Comparison of ENCODE assay signal across 23 cellular contexts in the genomic region with DNA sequence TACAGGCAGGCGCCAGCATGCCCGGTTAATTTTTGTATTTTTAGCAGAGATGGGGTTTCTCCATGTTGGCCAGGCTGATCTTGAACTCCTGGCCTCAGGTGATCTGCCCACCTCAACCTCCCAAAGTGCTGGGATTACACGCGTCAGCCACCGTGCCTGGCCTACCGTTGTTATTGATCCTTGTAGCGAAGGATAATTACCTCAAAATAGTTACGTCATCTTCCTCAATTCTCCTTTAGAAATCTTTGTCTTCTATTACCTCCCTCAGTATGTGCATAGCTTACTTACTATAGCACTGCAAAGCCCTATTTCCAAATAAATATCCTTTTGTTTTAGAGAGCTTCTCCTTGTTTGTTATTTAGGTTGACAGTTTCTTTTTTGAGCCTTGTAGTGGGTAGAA. TPM values are rescaled to one million over a fixed set of nuclear protein-coding genes. Genes with fewer than 3 reads are reported as not detected.
A peak's percentile ranks its signal among the peaks of the same experiment; 100 is the strongest.
DNase-seq lines count a peak whose midpoint lies in the region; ATAC-seq and TF ChIP-seq lines count a peak whose summit lies in the region.
"Had no signal": no experiment of that assay in that cellular context is flagged by ENCODE, and none has a peak within 500 bp of the region (broad histone marks: within the 10 kb centered on the region; RNA-seq: fewer than 3 reads in every experiment).

No MANE protein-coding gene starts in this region.

- POLR2A ChIA-PET in CD8-positive, alpha-beta T cell (lab: Charles Lee), result no interaction called here

- H3K27ac Mint-ChIP-seq in mesothelial cell of epicardium, result peak overlapping the region; percentile 9
- no peak overlapping the region for H3K27ac Mint-ChIP-seq in CD8-positive, alpha-beta T cell
- H3K27ac Mint-ChIP-seq: CD4-positive, CD25-positive, alpha-beta regulatory T cell had no signal

- H3K9ac ChIP-seq in BLaER1, result no peak overlapping the region
- H3K9ac ChIP-seq: KMS-11, SK-N-SH had no signal

- DNase-seq in mesothelial cell of epicardium (ENCODE audit: low spot score in 2 of 2, unreplicated experiment in 2 of 2) (no peak), upper lobe of right lung (no peak), AG08396 (ENCODE audit: low spot score) (no peak), ureter (ENCODE audit: low spot score) (no peak)
- DNase-seq in CD8-positive, alpha-beta T cell, result no peak
- DNase-seq: BE2C; CD4-positive, CD25-positive, alpha-beta regulatory T cell; EL; GDM1; GOT3; IMR-90; NCI-H1048; NCI-H1694; NCI-H524 treated with DMSO at 0.1 percent for 48 hours; PC-3; SK-N-SH; SW 1271 had no signal

- H3K36me3 ChIP-seq in BLaER1 (no peaks in the 10 kb centered on the region), DOHH2 (ENCODE audit: control insufficient read depth, low read length) (no peaks in the 10 kb centered on the region), upper lobe of right lung (no peaks in the 10 kb centered on the region)
- no peaks in the 10 kb centered on the region for H3K36me3 ChIP-seq in CD8-positive, alpha-beta T cell (ENCODE audit: insufficient read depth, low read length)
- H3K36me3 ChIP-seq: BE2C, HAP-1 had no signal

- H3K36me3 Mint-ChIP-seq in mesothelial cell of epicardium, result no peaks in the 10 kb centered on the region
- no peaks in the 10 kb centered on the region for H3K36me3 Mint-ChIP-seq in CD8-positive, alpha-beta T cell
- H3K36me3 Mint-ChIP-seq: CD4-positive, CD25-positive, alpha-beta regulatory T cell had no signal

- H3K27ac ChIP-seq in BLaER1 (no peak overlapping the region), DOHH2 (ENCODE audit: low read depth, low read length) (peak overlapping the region; percentile 95), upper lobe of right lung (peak overlapping the region; percentile 90)
- no peak overlapping the region for H3K27ac ChIP-seq in CD8-positive, alpha-beta T cell (ENCODE audit: low read depth, low read length)
- H3K27ac ChIP-seq: KMS-11 had no signal

- peaks cover 23% of the 10 kb centered on the region for H3F3A ChIP-seq in DOHH2 (ENCODE audit: control insufficient read depth, insufficient read depth)

- no peaks in the 10 kb centered on the region for H3K9me2 ChIP-seq in DOHH2 (replicated peaks; ENCODE audit: control insufficient read depth, low read length)
- H3K9me2 ChIP-seq: SK-N-SH had no signal

- H3K4me1 ChIP-seq in BLaER1 (peaks cover 78% of the 10 kb centered on the region), DOHH2 (ENCODE audit: control insufficient read depth, low read length) (peaks cover 78% of the 10 kb centered on the region), upper lobe of right lung (peaks cover 41% of the 10 kb centered on the region)
- H3K4me1 ChIP-seq in CD8-positive, alpha-beta T cell (ENCODE audit: insufficient read depth, low read length), result peaks cover 5% of the 10 kb centered on the region
- H3K4me1 ChIP-seq: HAP-1 had no signal

- no peak overlapping the region for H3K4me3 Mint-ChIP-seq in mesothelial cell of epicardium
- no peak overlapping the region for H3K4me3 Mint-ChIP-seq in CD8-positive, alpha-beta T cell
- H3K4me3 Mint-ChIP-seq: CD4-positive, CD25-positive, alpha-beta regulatory T cell had no signal

- H3K27me3 ChIP-seq in BLaER1 (no peaks in the 10 kb centered on the region), DOHH2 (ENCODE audit: control insufficient read depth, low read length) (no peaks in the 10 kb centered on the region), upper lobe of right lung (no peaks in the 10 kb centered on the region)
- H3K27me3 ChIP-seq in CD8-positive, alpha-beta T cell (ENCODE audit: insufficient read depth, low read length), result no peaks in the 10 kb centered on the region
- H3K27me3 ChIP-seq: BE2C had no signal

- no peak for ATAC-seq in upper lobe of right lung
- ATAC-seq in CD8-positive, alpha-beta T cell, result no peak
- ATAC-seq: GM12878, PC-3 had no signal

- intact Hi-C loops in upper lobe of right lung (cut with DNase I), result no loop called here
- intact Hi-C loops in CD8-positive, alpha-beta T cell (cut with DNase I, micrococcal nuclease), result no loop called here

- no peaks in the 10 kb centered on the region for H4K20me1 ChIP-seq in BLaER1
- H4K20me1 ChIP-seq in DOHH2 (ENCODE audit: control insufficient read depth, insufficient read depth, low read depth, low read length), result no peaks in the 10 kb centered on the region

- TF ChIP-seq CTCF in DOHH2 (IDR thresholded peaks at IDR 0.05; ENCODE audit: low read depth, low read length, poor library complexity, severe bottlenecking), result no peak
- TF ChIP-seq CTCF in mesothelial cell of epicardium (IDR thresholded peaks at IDR 0.05; ENCODE audit: unreplicated experiment), result no peak
- no peak for TF ChIP-seq CTCF in upper lobe of right lung (IDR thresholded peaks at IDR 0.05)
- no peak for TF ChIP-seq CTCF in CD8-positive, alpha-beta T cell (IDR thresholded peaks at IDR 0.05)

- peaks cover 20% of the 10 kb centered on the region for H3K4me1 Mint-ChIP-seq in mesothelial cell of epicardium
- no peaks in the 10 kb centered on the region for H3K4me1 Mint-ChIP-seq in CD8-positive, alpha-beta T cell (ENCODE audit: low read depth)
- H3K4me1 Mint-ChIP-seq: CD4-positive, CD25-positive, alpha-beta regulatory T cell had no signal

- no peaks in the 10 kb centered on the region for H3K27me3 Mint-ChIP-seq in mesothelial cell of epicardium (ENCODE audit: low read depth)
- H3K27me3 Mint-ChIP-seq in CD8-positive, alpha-beta T cell (ENCODE audit: low read depth), result no peaks in the 10 kb centered on the region
- H3K27me3 Mint-ChIP-seq: CD4-positive, CD25-positive, alpha-beta regulatory T cell had no signal

- H3K4me3 ChIP-seq in BLaER1 (no peak overlapping the region), DOHH2 (ENCODE audit: low read length) (peak overlapping the region; percentile 7), upper lobe of right lung (no peak overlapping the region)
- H3K4me3 ChIP-seq in CD8-positive, alpha-beta T cell (ENCODE audit: low read depth, low read length), result no peak overlapping the region
- H3K4me3 ChIP-seq: GM12878, HAP-1 had no signal

- peaks cover 5% of the 10 kb centered on the region; the same call in 1 of the 2 replicates for H3K9me3 ChIP-seq in BLaER1
- no peaks in the 10 kb centered on the region for H3K9me3 ChIP-seq in DOHH2 (ENCODE audit: control insufficient read depth, insufficient read depth, low read length)
- no peaks in the 10 kb centered on the region for H3K9me3 ChIP-seq in upper lobe of right lung
- H3K9me3 ChIP-seq in CD8-positive, alpha-beta T cell (ENCODE audit: low read length), result no peaks in the 10 kb centered on the region
- H3K9me3 ChIP-seq: BE2C, HAP-1, SK-N-SH had no signal

- H3K4me2 ChIP-seq in BLaER1, result 0 out of 2 replicates have a peak overlapping the region, but pooled peaks have one; percentile 54
- peak overlapping the region; percentile 76 for H3K4me2 ChIP-seq in DOHH2 (ENCODE audit: low read length)
- H3K4me2 ChIP-seq: KMS-11, SK-N-SH had no signal

- no peaks in the 10 kb centered on the region for H3K79me2 ChIP-seq in DOHH2 (ENCODE audit: control insufficient read depth, low read length)

- no peaks in the 10 kb centered on the region for H3K9me3 Mint-ChIP-seq in mesothelial cell of epicardium
- H3K9me3 Mint-ChIP-seq in CD8-positive, alpha-beta T cell, result no peaks in the 10 kb centered on the region
- H3K9me3 Mint-ChIP-seq: CD4-positive, CD25-positive, alpha-beta regulatory T cell had no signal

- CTCF ChIA-PET in CD8-positive, alpha-beta T cell (lab: Charles Lee), result interaction anchor here (1.5 to 6.3 kb wide), 2 partner anchors 11 to 136 kb away, joined by 4 to 58 read pairs; no protein-coding TSS in a partner anchor

RNA-seq across cellular contexts. Expression of a gene that starts 9.4 kb away (rescaled TPM):
- total RNA-seq in mesothelial cell of epicardium (4.3 to 7.6 TPM (median 6.9 TPM) in 3 replicates), upper lobe of right lung (6.7 TPM), ureter (3.6 TPM)
- total RNA-seq in CD8-positive, alpha-beta T cell, result not detected
- total RNA-seq: A673; CD4-positive, CD25-positive, alpha-beta regulatory T cell had no signal

RNA-seq across cellular contexts. Expression of a gene that starts 23.2 kb away (rescaled TPM):
- total RNA-seq in mesothelial cell of epicardium (7.8 to 9.9 TPM (median 7.9 TPM) in 3 replicates), upper lobe of right lung (4.2 TPM), ureter (6.6 TPM)
- total RNA-seq in CD8-positive, alpha-beta T cell, result 1 to 10 TPM; 1.4 to 2.0 TPM

Comparison
In these comparisons a context has a peak if more than half of its experiments do, and no peak if none do; other contexts are left out.
1. H3K27ac ChIP-seq: peak in DOHH2 (single experiment) and upper lobe of right lung (single experiment); none in BLaER1 (single experiment) and CD8-positive, alpha-beta T cell (single experiment).